Comparison of ENCODE assay signal across 16 cellular contexts in the genomic region with DNA sequence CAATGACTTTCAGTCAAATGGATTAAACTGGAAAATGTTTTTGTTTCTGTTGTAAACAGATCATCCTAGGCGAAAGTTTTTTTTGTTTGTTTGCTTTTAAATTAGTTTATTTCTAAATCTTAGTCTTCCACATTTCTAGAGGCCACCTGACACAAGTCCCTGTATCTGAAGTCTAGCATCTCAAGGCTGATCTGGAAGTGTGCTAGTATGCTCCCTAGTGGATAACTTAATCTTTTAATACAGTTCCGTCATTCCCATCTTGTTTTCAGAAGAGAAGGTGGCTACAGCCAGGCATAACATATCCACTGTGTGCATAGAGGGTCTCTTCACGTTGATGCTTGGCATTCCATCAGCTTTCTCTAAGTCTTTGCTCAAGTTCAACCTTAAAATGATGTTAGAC. TPM values are rescaled to one million over a fixed set of nuclear protein-coding genes. Genes with fewer than 3 reads are reported as not detected.
DNase-seq lines count a peak whose midpoint lies in the region; ATAC-seq and TF ChIP-seq lines count a peak whose summit lies in the region.
"Had no signal": no experiment of that assay in that cellular context is flagged by ENCODE, and none has a peak within 500 bp of the region (broad histone marks: within the 10 kb centered on the region; RNA-seq: fewer than 3 reads in every experiment).

No MANE protein-coding gene starts in this region.

- peaks cover 11% of the 10 kb centered on the region for H3K36me3 ChIP-seq in brain microvascular endothelial cell (replicated peaks)
- peaks cover 4% of the 10 kb centered on the region for H3K36me3 ChIP-seq in neural progenitor cell

- H3K79me2 ChIP-seq in neural progenitor cell (ENCODE audit: low read depth), result peaks cover 60% of the 10 kb centered on the region

- TF ChIP-seq CTCF in activated CD8-positive, alpha-beta T cell treated with anti-CD3 and anti-CD28 coated beads for 36 hours (IDR thresholded peaks at IDR 0.05), result no peak
- TF ChIP-seq CTCF in brain microvascular endothelial cell (IDR thresholded peaks at IDR 0.05; ENCODE audit: low read depth, low read length, missing control alignments) (peak; percentile 35), neural progenitor cell (IDR thresholded peaks at IDR 0.05) (no peak)

- H3K9ac ChIP-seq in neural progenitor cell, result no peak overlapping the region

- peak overlapping the region; percentile 49 for H3K27ac Mint-ChIP-seq in activated CD8-positive, alpha-beta T cell treated with anti-CD3 and anti-CD28 coated beads for 36 hours
- no peak overlapping the region for H3K27ac Mint-ChIP-seq in activated CD8-positive, alpha-beta T cell treated with anti-CD3 and anti-CD28 coated beads, Interleukin-2, amount 10 ng/mL, durations not matched to agents 7 days and 5 days
- H3K27ac Mint-ChIP-seq in neural progenitor cell, result peak overlapping the region; percentile 80

- H3K4me3 ChIP-seq in brain microvascular endothelial cell (ENCODE audit: low read depth, low read length) (no peak overlapping the region), neural progenitor cell (no peak overlapping the region)
- H3K4me3 ChIP-seq: mucosa of descending colon, PC-9 had no signal

- POLR2A ChIA-PET in activated CD8-positive, alpha-beta T cell treated with anti-CD3 and anti-CD28 coated beads for 36 hours (lab: Charles Lee), result interaction anchor here (5.8 kb wide), 1 partner anchor 9 kb away, joined by 51 read pairs; the partner anchor contains the start of gene TMEM97
- POLR2A ChIA-PET in activated CD8-positive, alpha-beta T cell treated with anti-CD3 and anti-CD28 coated beads, Interleukin-2, amount 10 ng/mL, durations not matched to agents 7 days and 5 days (lab: Charles Lee), result no interaction called here

- H3K9me3 ChIP-seq in neural progenitor cell (ENCODE audit: low read depth), result no peaks in the 10 kb centered on the region
- H3K9me3 ChIP-seq: mucosa of descending colon had no signal

- no peaks in the 10 kb centered on the region for H3K27me3 Mint-ChIP-seq in activated CD8-positive, alpha-beta T cell treated with anti-CD3 and anti-CD28 coated beads for 36 hours
- H3K27me3 Mint-ChIP-seq in activated CD8-positive, alpha-beta T cell treated with anti-CD3 and anti-CD28 coated beads, Interleukin-2, amount 10 ng/mL, durations not matched to agents 7 days and 5 days (ENCODE audit: low read depth), result no peaks in the 10 kb centered on the region
- peaks cover 2% of the 10 kb centered on the region for H3K27me3 Mint-ChIP-seq in neural progenitor cell (ENCODE audit: insufficient read depth, low read depth)

- H3K36me3 Mint-ChIP-seq in activated CD8-positive, alpha-beta T cell treated with anti-CD3 and anti-CD28 coated beads for 36 hours (ENCODE audit: low read depth), result peaks cover 22% of the 10 kb centered on the region
- peaks cover 21% of the 10 kb centered on the region for H3K36me3 Mint-ChIP-seq in activated CD8-positive, alpha-beta T cell treated with anti-CD3 and anti-CD28 coated beads, Interleukin-2, amount 10 ng/mL, durations not matched to agents 7 days and 5 days (ENCODE audit: low read depth)
- peaks cover 22% of the 10 kb centered on the region for H3K36me3 Mint-ChIP-seq in neural progenitor cell

- H3K27me3 ChIP-seq in brain microvascular endothelial cell (replicated peaks) (no peaks in the 10 kb centered on the region), neural progenitor cell (no peaks in the 10 kb centered on the region)

- H3F3A ChIP-seq in neural progenitor cell (ENCODE audit: low read depth), result peaks cover 37% of the 10 kb centered on the region

- peaks cover 49% of the 10 kb centered on the region for H4K20me1 ChIP-seq in neural progenitor cell (ENCODE audit: low read depth)

- no peak for ATAC-seq in activated CD8-positive, alpha-beta T cell treated with anti-CD3 and anti-CD28 coated beads for 36 hours
- ATAC-seq in activated CD8-positive, alpha-beta T cell treated with anti-CD3 and anti-CD28 coated beads, Interleukin-2, amount 10 ng/mL, durations not matched to agents 7 days and 5 days, result no peak
- no peak for ATAC-seq in HG03342 (IDR thresholded peaks at IDR 0.05; ENCODE audit: unreplicated experiment)
- no peak for ATAC-seq in sciatic nerve
- ATAC-seq: mucosa of descending colon had no signal

- intact Hi-C loops in activated CD8-positive, alpha-beta T cell treated with anti-CD3 and anti-CD28 coated beads for 36 hours (cut with micrococcal nuclease), result no loop called here
- intact Hi-C loops in sciatic nerve (cut with DNase I), result no loop called here

- H3K4me1 ChIP-seq in neural progenitor cell, result peaks cover 7% of the 10 kb centered on the region

- H3K4me1 Mint-ChIP-seq in activated CD8-positive, alpha-beta T cell treated with anti-CD3 and anti-CD28 coated beads for 36 hours (ENCODE audit: low read depth), result peaks cover 18% of the 10 kb centered on the region
- H3K4me1 Mint-ChIP-seq in activated CD8-positive, alpha-beta T cell treated with anti-CD3 and anti-CD28 coated beads, Interleukin-2, amount 10 ng/mL, durations not matched to agents 7 days and 5 days (ENCODE audit: low read depth), result peaks cover under 1% of the 10 kb centered on the region
- H3K4me1 Mint-ChIP-seq in neural progenitor cell, result peaks cover 29% of the 10 kb centered on the region

- DNase-seq in activated CD8-positive, alpha-beta T cell treated with anti-CD3 and anti-CD28 coated beads for 36 hours, result no peak
- no peak for DNase-seq in activated CD8-positive, alpha-beta T cell treated with anti-CD3 and anti-CD28 coated beads, Interleukin-2, amount 10 ng/mL, durations not matched to agents 7 days and 5 days
- DNase-seq in HCEC 1CT (peak; percentile 44), brain microvascular endothelial cell (no peak), neural progenitor cell (ENCODE audit: low spot score) (no peak), sciatic nerve (ENCODE audit: low spot score) (no peak), mesenteric fat pad (ENCODE audit: low spot score) (no peak)
- DNase-seq: activated T-cell treated with anti-CD3 and anti-CD28 coated beads for 4 hours, anterior cingulate cortex, DND-41, mucosa of descending colon, NCI-H1417 treated with DMSO at 0.1 percent for 48 hours, PC-9, posterior cingulate gyrus had no signal

- no peak overlapping the region for H3K27ac ChIP-seq in brain microvascular endothelial cell
- no peak overlapping the region for H3K27ac ChIP-seq in neural progenitor cell
- H3K27ac ChIP-seq: PC-9 had no signal

- no peak overlapping the region for H2AFZ ChIP-seq in neural progenitor cell (replicated peaks)
- H2AFZ ChIP-seq: PC-9 had no signal

- in situ Hi-C loops in brain microvascular endothelial cell (cut with HindIII; ENCODE audit: low pct_ligation_motif_present, low sequenced_read_pairs), result no loop called here

- no peak overlapping the region for H3K4me2 ChIP-seq in neural progenitor cell
- H3K4me2 ChIP-seq: PC-9 had no signal

- CTCF ChIA-PET in activated CD8-positive, alpha-beta T cell treated with anti-CD3 and anti-CD28 coated beads for 36 hours (lab: Charles Lee), result interaction anchor here (0.9 kb wide), 1 partner anchor 8 kb away, joined by 3 read pairs; no protein-coding TSS in a partner anchor
- CTCF ChIA-PET in activated CD8-positive, alpha-beta T cell treated with anti-CD3 and anti-CD28 coated beads, Interleukin-2, amount 10 ng/mL, durations not matched to agents 7 days and 5 days (lab: Charles Lee), result no interaction called here

- H3K9me3 Mint-ChIP-seq in activated CD8-positive, alpha-beta T cell treated with anti-CD3 and anti-CD28 coated beads for 36 hours, result no peaks in the 10 kb centered on the region
- no peaks in the 10 kb centered on the region for H3K9me3 Mint-ChIP-seq in activated CD8-positive, alpha-beta T cell treated with anti-CD3 and anti-CD28 coated beads, Interleukin-2, amount 10 ng/mL, durations not matched to agents 7 days and 5 days (ENCODE audit: insufficient read depth)
- no peaks in the 10 kb centered on the region for H3K9me3 Mint-ChIP-seq in neural progenitor cell

- H3K4me3 Mint-ChIP-seq in activated CD8-positive, alpha-beta T cell treated with anti-CD3 and anti-CD28 coated beads for 36 hours, result no peak overlapping the region
- no peak overlapping the region for H3K4me3 Mint-ChIP-seq in activated CD8-positive, alpha-beta T cell treated with anti-CD3 and anti-CD28 coated beads, Interleukin-2, amount 10 ng/mL, durations not matched to agents 7 days and 5 days
- H3K4me3 Mint-ChIP-seq in neural progenitor cell, result peak overlapping the region; percentile 3

RNA-seq across cellular contexts. Expression of gene IFT20, which starts 7.6 kb away (rescaled TPM):
- 10 to 100 TPM; 16.7 to 18.8 TPM for total RNA-seq in activated CD8-positive, alpha-beta T cell treated with anti-CD3 and anti-CD28 coated beads for 36 hours
- 10 to 100 TPM; 20.7 to 22.7 TPM for total RNA-seq in activated CD8-positive, alpha-beta T cell treated with anti-CD3 and anti-CD28 coated beads, Interleukin-2, amount 10 ng/mL, durations not matched to agents 7 days and 5 days
- total RNA-seq in neural progenitor cell (ENCODE audit: low replicate concordance) (25.7 and 68.2 TPM in 2 replicates), sciatic nerve (36.3 TPM), mesenteric fat pad (31.3 TPM)

RNA-seq across cellular contexts. Expression of gene TNFAIP1, which starts 7.9 kb away (rescaled TPM):
- 10 to 100 TPM; 19.5 to 20.9 TPM for total RNA-seq in activated CD8-positive, alpha-beta T cell treated with anti-CD3 and anti-CD28 coated beads for 36 hours
- 10 to 100 TPM; 16.3 to 19.7 TPM for total RNA-seq in activated CD8-positive, alpha-beta T cell treated with anti-CD3 and anti-CD28 coated beads, Interleukin-2, amount 10 ng/mL, durations not matched to agents 7 days and 5 days
- total RNA-seq in neural progenitor cell (ENCODE audit: low replicate concordance) (13.7 and 18.6 TPM in 2 replicates), sciatic nerve (75.0 TPM), mesenteric fat pad (61.3 TPM)

RNA-seq across cellular contexts. Expression of gene TMEM97, which starts 8.7 kb away (rescaled TPM):
- total RNA-seq in activated CD8-positive, alpha-beta T cell treated with anti-CD3 and anti-CD28 coated beads for 36 hours, result 10 to 100 TPM; 36.1 to 36.2 TPM
- total RNA-seq in activated CD8-positive, alpha-beta T cell treated with anti-CD3 and anti-CD28 coated beads, Interleukin-2, amount 10 ng/mL, durations not matched to agents 7 days and 5 days, result 10 to 100 TPM; 31.2 to 32.0 TPM
- total RNA-seq in neural progenitor cell (ENCODE audit: low replicate concordance), result 126 and 136 TPM in 2 replicates
- 21.8 TPM for total RNA-seq in sciatic nerve
- total RNA-seq in mesenteric fat pad, result 3.1 TPM

RNA-seq across cellular contexts. Expression of gene POLDIP2, which starts 29.6 kb away (rescaled TPM):
- total RNA-seq in activated CD8-positive, alpha-beta T cell treated with anti-CD3 and anti-CD28 coated beads for 36 hours, result 10 to 100 TPM; 87.6 to 88.7 TPM
- 10 to 100 TPM; 68.1 to 73.9 TPM for total RNA-seq in activated CD8-positive, alpha-beta T cell treated with anti-CD3 and anti-CD28 coated beads, Interleukin-2, amount 10 ng/mL, durations not matched to agents 7 days and 5 days
- total RNA-seq in neural progenitor cell (ENCODE audit: low replicate concordance) (44.6 and 65.0 TPM in 2 replicates), sciatic nerve (30.0 TPM), mesenteric fat pad (79.3 TPM)

RNA-seq across cellular contexts. Expression of gene SEBOX, which starts 37.3 kb away (rescaled TPM):
- not detected for total RNA-seq in activated CD8-positive, alpha-beta T cell treated with anti-CD3 and anti-CD28 coated beads for 36 hours
- not detected for total RNA-seq in activated CD8-positive, alpha-beta T cell treated with anti-CD3 and anti-CD28 coated beads, Interleukin-2, amount 10 ng/mL, durations not matched to agents 7 days and 5 days
- total RNA-seq in neural progenitor cell (ENCODE audit: low replicate concordance) (not detected in 2 replicates), sciatic nerve (not detected), mesenteric fat pad (not detected)
- total RNA-seq: mucosa of descending colon, NCI-H460, PC-9 had no signal
